Comparison of ENCODE assay signal across 1 cellular context in the genomic region with DNA sequence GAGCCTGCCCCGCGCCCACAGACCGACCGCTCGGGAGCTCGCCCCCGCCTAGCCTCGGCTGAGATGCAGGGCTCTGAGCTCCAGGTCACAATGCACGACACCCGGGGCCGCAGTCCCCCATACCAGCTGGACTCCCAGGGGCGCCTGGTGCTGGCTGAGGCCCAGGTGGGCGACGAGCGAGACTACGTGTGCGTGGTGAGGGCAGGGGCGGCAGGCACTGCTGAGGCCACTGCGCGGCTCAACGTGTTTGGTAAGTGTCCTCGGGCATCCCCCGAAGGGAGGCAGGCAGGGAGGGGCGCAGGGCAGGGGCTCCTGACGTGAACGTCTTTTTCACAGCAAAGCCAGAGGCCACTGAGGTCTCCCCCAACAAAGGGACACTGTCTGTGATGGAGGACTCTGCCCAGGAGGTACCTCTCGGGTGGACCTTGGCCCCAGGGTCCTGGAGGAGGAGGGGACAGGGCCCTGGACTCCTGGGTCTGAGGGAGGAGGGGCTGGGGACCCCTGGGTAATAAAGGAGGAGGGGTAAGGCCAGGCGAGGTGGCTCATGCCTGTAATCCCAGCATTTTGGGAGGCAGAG.
TF ChIP-seq lines count a peak whose summit lies in the region.

No MANE protein-coding gene starts in this region.

TF ChIP-seq in HepG2, 621 proteins besides CTCF, POLR2A, EP300 and RAD21 (continued from another document and continues in another):
- TF ChIP-seq, protein P1, sequence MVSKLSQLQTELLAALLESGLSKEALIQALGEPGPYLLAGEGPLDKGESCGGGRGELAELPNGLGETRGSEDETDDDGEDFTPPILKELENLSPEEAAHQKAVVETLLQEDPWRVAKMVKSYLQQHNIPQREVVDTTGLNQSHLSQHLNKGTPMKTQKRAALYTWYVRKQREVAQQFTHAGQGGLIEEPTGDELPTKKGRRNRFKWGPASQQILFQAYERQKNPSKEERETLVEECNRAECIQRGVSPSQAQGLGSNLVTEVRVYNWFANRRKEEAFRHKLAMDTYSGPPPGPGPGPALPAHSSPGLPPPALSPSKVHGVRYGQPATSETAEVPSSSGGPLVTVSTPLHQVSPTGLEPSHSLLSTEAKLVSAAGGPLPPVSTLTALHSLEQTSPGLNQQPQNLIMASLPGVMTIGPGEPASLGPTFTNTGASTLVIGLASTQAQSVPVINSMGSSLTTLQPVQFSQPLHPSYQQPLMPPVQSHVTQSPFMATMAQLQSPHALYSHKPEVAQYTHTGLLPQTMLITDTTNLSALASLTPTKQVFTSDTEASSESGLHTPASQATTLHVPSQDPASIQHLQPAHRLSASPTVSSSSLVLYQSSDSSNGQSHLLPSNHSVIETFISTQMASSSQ (IDR thresholded peaks at IDR 0.05; ENCODE audit: low read depth), result no peak
- TF ChIP-seq, protein P1 (CRISPR knock-in tag; IDR thresholded peaks at IDR 0.05; ENCODE audit: borderline replicate concordance), result peak; percentile 42; the same call in 1 of the 2 replicates
- no peak for TF ChIP-seq KMT2A (CRISPR knock-in tag; IDR thresholded peaks at IDR 0.05)
- peak; percentile 46; the same call in 1 of the 2 replicates for TF ChIP-seq DPF2 (CRISPR knock-in tag; IDR thresholded peaks at IDR 0.05; ENCODE audit: borderline replicate concordance, low read depth)
- no peak for TF ChIP-seq PHF8 (CRISPR knock-in tag; IDR thresholded peaks at IDR 0.05)
- TF ChIP-seq ZFP41 (CRISPR knock-in tag; IDR thresholded peaks at IDR 0.05; ENCODE audit: borderline replicate concordance), result no peak
- TF ChIP-seq, protein P2, sequence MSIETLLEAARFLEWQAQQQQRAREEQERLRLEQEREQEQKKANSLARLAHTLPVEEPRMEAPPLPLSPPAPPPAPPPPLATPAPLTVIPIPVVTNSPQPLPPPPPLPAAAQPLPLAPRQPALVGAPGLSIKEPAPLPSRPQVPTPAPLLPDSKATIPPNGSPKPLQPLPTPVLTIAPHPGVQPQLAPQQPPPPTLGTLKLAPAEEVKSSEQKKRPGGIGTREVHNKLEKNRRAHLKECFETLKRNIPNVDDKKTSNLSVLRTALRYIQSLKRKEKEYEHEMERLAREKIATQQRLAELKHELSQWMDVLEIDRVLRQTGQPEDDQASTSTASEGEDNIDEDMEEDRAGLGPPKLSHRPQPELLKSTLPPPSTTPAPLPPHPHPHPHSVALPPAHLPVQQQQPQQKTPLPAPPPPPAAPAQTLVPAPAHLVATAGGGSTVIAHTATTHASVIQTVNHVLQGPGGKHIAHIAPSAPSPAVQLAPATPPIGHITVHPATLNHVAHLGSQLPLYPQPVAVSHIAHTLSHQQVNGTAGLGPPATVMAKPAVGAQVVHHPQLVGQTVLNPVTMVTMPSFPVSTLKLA (IDR thresholded peaks at IDR 0.05), result no peak
- no peak for TF ChIP-seq RFXANK (CRISPR knock-in tag; IDR thresholded peaks at IDR 0.05)
- TF ChIP-seq, protein P3, sequence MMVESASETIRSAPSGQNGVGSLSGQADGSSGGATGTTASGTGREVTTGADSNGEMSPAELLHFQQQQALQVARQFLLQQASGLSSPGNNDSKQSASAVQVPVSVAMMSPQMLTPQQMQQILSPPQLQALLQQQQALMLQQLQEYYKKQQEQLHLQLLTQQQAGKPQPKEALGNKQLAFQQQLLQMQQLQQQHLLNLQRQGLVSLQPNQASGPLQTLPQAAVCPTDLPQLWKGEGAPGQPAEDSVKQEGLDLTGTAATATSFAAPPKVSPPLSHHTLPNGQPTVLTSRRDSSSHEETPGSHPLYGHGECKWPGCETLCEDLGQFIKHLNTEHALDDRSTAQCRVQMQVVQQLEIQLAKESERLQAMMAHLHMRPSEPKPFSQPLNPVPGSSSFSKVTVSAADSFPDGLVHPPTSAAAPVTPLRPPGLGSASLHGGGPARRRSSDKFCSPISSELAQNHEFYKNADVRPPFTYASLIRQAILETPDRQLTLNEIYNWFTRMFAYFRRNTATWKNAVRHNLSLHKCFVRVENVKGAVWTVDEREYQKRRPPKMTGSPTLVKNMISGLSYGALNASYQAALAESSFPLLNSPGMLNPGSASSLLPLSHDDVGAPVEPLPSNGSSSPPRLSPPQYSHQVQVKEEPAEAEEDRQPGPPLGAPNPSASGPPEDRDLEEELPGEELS (CRISPR knock-in tag; IDR thresholded peaks at IDR 0.05), result no peak
- no peak for TF ChIP-seq SUZ12 (IDR thresholded peaks at IDR 0.05; ENCODE audit: low read depth, low read length)
- TF ChIP-seq, protein P4, sequence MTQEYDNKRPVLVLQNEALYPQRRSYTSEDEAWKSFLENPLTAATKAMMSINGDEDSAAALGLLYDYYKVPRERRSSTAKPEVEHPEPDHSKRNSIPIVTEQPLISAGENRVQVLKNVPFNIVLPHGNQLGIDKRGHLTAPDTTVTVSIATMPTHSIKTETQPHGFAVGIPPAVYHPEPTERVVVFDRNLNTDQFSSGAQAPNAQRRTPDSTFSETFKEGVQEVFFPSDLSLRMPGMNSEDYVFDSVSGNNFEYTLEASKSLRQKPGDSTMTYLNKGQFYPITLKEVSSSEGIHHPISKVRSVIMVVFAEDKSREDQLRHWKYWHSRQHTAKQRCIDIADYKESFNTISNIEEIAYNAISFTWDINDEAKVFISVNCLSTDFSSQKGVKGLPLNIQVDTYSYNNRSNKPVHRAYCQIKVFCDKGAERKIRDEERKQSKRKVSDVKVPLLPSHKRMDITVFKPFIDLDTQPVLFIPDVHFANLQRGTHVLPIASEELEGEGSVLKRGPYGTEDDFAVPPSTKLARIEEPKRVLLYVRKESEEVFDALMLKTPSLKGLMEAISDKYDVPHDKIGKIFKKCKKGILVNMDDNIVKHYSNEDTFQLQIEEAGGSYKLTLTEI (CRISPR knock-in tag; conservative IDR thresholded peaks at IDR 0.05), result no peak
- TF ChIP-seq BHLHE40 (IDR thresholded peaks at IDR 0.05; ENCODE audit: low read length), result no peak
- TF ChIP-seq, protein P5, sequence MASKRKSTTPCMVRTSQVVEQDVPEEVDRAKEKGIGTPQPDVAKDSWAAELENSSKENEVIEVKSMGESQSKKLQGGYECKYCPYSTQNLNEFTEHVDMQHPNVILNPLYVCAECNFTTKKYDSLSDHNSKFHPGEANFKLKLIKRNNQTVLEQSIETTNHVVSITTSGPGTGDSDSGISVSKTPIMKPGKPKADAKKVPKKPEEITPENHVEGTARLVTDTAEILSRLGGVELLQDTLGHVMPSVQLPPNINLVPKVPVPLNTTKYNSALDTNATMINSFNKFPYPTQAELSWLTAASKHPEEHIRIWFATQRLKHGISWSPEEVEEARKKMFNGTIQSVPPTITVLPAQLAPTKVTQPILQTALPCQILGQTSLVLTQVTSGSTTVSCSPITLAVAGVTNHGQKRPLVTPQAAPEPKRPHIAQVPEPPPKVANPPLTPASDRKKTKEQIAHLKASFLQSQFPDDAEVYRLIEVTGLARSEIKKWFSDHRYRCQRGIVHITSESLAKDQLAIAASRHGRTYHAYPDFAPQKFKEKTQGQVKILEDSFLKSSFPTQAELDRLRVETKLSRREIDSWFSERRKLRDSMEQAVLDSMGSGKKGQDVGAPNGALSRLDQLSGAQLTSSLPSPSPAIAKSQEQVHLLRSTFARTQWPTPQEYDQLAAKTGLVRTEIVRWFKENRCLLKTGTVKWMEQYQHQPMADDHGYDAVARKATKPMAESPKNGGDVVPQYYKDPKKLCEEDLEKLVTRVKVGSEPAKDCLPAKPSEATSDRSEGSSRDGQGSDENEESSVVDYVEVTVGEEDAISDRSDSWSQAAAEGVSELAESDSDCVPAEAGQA (IDR thresholded peaks at IDR 0.05; ENCODE audit: low read depth), result peak; percentile 47; the same call in 1 of the 2 replicates
- TF ChIP-seq, protein P5 (CRISPR knock-in tag; IDR thresholded peaks at IDR 0.05; ENCODE audit: borderline replicate concordance), result no peak
- no peak for TF ChIP-seq PLRG1 (conservative IDR thresholded peaks at IDR 0.05)
- no peak for TF ChIP-seq SETDB1 (CRISPR knock-in tag; IDR thresholded peaks at IDR 0.05; ENCODE audit: borderline replicate concordance)
- no peak for TF ChIP-seq ATM (IDR thresholded peaks at IDR 0.05; ENCODE audit: borderline replicate concordance)
- 0 out of 2 replicates have a peak, but pooled peaks have one; percentile 17 for TF ChIP-seq ZNF431 (CRISPR knock-in tag; IDR thresholded peaks at IDR 0.05; ENCODE audit: borderline replicate concordance, low read depth)
- no peak for TF ChIP-seq PHB2 (IDR thresholded peaks at IDR 0.05; ENCODE audit: partially characterized antibody)
- no peak for TF ChIP-seq SMARCC2 (IDR thresholded peaks at IDR 0.05)
- TF ChIP-seq, protein P6, sequence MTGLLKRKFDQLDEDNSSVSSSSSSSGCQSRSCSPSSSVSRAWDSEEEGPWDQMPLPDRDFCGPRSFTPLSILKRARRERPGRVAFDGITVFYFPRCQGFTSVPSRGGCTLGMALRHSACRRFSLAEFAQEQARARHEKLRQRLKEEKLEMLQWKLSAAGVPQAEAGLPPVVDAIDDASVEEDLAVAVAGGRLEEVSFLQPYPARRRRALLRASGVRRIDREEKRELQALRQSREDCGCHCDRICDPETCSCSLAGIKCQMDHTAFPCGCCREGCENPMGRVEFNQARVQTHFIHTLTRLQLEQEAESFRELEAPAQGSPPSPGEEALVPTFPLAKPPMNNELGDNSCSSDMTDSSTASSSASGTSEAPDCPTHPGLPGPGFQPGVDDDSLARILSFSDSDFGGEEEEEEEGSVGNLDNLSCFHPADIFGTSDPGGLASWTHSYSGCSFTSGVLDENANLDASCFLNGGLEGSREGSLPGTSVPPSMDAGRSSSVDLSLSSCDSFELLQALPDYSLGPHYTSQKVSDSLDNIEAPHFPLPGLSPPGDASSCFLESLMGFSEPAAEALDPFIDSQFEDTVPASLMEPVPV (CRISPR knock-in tag; IDR thresholded peaks at IDR 0.05), result no peak; the same call in 1 of the 2 replicates
- TF ChIP-seq ZNF546 (CRISPR knock-in tag; conservative IDR thresholded peaks at IDR 0.05), result no peak
- TF ChIP-seq, protein P7, sequence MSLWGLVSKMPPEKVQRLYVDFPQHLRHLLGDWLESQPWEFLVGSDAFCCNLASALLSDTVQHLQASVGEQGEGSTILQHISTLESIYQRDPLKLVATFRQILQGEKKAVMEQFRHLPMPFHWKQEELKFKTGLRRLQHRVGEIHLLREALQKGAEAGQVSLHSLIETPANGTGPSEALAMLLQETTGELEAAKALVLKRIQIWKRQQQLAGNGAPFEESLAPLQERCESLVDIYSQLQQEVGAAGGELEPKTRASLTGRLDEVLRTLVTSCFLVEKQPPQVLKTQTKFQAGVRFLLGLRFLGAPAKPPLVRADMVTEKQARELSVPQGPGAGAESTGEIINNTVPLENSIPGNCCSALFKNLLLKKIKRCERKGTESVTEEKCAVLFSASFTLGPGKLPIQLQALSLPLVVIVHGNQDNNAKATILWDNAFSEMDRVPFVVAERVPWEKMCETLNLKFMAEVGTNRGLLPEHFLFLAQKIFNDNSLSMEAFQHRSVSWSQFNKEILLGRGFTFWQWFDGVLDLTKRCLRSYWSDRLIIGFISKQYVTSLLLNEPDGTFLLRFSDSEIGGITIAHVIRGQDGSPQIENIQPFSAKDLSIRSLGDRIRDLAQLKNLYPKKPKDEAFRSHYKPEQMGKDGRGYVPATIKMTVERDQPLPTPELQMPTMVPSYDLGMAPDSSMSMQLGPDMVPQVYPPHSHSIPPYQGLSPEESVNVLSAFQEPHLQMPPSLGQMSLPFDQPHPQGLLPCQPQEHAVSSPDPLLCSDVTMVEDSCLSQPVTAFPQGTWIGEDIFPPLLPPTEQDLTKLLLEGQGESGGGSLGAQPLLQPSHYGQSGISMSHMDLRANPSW (CRISPR knock-in tag; IDR thresholded peaks at IDR 0.05; ENCODE audit: borderline replicate concordance), result no peak
- no peak for TF ChIP-seq TBP (CRISPR knock-in tag; IDR thresholded peaks at IDR 0.05)
- no peak for TF ChIP-seq ZNF235 (CRISPR knock-in tag; IDR thresholded peaks at IDR 0.05; ENCODE audit: borderline replicate concordance)
- TF ChIP-seq RBAK (CRISPR knock-in tag; IDR thresholded peaks at IDR 0.05), result 0 out of 2 replicates have a peak, but pooled peaks have one; percentile 42
- TF ChIP-seq, protein P8, sequence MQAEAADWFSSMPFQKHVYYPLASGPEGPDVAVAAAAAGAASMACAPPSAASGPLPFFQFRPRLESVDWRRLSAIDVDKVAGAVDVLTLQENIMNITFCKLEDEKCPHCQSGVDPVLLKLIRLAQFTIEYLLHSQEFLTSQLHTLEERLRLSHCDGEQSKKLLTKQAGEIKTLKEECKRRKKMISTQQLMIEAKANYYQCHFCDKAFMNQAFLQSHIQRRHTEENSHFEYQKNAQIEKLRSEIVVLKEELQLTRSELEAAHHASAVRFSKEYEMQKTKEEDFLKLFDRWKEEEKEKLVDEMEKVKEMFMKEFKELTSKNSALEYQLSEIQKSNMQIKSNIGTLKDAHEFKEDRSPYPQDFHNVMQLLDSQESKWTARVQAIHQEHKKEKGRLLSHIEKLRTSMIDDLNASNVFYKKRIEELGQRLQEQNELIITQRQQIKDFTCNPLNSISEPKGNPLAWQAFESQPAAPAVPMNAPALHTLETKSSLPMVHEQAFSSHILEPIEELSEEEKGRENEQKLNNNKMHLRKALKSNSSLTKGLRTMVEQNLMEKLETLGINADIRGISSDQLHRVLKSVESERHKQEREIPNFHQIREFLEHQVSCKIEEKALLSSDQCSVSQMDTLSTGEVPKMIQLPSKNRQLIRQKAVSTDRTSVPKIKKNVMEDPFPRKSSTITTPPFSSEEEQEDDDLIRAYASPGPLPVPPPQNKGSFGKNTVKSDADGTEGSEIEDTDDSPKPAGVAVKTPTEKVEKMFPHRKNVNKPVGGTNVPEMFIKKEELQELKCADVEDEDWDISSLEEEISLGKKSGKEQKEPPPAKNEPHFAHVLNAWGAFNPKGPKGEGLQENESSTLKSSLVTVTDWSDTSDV (CRISPR knock-in tag; IDR thresholded peaks at IDR 0.05), result no peak
- TF ChIP-seq SOX6 (IDR thresholded peaks at IDR 0.05), result no peak
- peak; percentile 86 for TF ChIP-seq SOX6 (CRISPR knock-in tag; IDR thresholded peaks at IDR 0.05)
- peak; percentile 51; the same call in 1 of the 2 replicates for TF ChIP-seq ZNF263 (CRISPR knock-in tag; IDR thresholded peaks at IDR 0.05)
